In the genomic region with DNA sequence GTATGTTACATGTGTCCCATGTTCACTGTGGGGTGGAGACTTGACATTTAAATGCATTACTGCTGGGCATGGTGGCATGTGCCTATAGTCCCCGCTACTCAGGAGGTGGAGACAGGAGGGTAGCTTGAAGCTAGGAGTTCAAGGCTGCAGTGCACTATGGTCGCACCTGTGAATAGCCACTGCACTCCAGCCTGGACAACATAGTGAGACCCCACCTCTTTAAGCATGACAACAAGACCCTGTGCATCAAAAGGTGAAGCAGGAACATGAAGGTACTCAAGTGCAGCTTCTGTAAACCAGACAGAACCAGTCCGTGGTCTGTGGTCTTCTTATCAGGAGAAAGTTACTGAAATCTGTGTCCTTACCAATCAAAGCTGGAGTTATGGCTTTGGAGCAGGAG, we compare ENCODE assay signal across 5 cellular contexts. TPM values are rescaled to one million over a fixed set of nuclear protein-coding genes. Genes with fewer than 3 reads are reported as not detected.
"Had no signal": no experiment of that assay in that cellular context is flagged by ENCODE, and none has a peak within 500 bp of the region (broad histone marks: within the 10 kb centered on the region; RNA-seq: fewer than 3 reads in every experiment).

No MANE protein-coding gene starts in this region.

RNA-seq across cellular contexts. Expression of a gene that starts 9.3 kb away (rescaled TPM):
- total RNA-seq: GM23338, H1, H9, HT-29 had no signal
- polyA plus RNA-seq: GM23338, H1, IgD-negative memory B cell had no signal

RNA-seq across cellular contexts. Expression of a gene that starts 15.4 kb away (rescaled TPM):
- total RNA-seq: GM23338, H1, H9 had no signal
- polyA plus RNA-seq: GM23338, H1, IgD-negative memory B cell had no signal
